ENCODE assay signal across 9 cellular contexts in the genomic region with DNA sequence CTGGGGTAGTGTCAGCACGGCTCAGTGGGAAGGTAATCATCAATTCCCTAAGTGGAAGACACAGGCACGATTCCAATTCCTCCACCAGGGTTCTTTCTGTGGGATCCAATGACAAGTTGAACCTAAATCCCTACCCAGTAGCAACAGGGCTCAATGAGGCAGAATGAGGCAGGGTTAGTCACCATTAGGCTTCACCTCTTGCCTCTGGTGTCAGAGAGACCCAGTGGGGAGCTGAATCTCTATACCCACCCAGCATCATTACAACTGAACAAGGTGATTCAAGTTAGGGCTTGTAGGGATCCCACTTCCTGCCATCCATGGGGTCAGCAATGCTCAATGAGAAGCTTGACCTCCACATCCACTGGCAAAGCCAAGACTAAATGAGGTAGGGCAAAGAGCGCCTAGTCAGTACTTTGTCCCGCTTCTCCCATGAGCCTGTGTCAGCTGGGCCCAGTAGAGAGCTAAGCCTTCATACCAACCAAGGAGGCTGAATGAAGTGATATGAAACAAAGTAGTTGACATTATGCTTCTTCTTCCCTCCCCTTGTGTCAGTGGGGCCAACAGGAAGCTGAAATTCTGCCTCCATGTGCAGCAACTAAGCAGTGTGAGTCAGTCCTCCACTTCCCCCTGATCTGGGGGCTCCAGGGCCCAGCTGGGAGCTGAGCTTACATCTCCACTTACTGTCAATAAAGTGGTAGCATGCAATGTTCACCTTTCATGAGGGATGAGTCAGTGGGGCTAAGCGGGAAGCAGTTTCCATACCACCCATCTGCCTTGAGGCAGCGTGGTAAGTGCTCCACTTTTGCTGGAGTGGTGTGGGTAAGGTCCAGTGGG. TPM values are rescaled to one million over a fixed set of nuclear protein-coding genes. Genes with fewer than 3 reads are reported as not detected.
DNase-seq lines count a peak whose midpoint lies in the region; TF ChIP-seq lines count a peak whose summit lies in the region.
"Had no signal": no experiment of that assay in that cellular context is flagged by ENCODE, and none has a peak within 500 bp of the region (broad histone marks: within the 10 kb centered on the region; RNA-seq: fewer than 3 reads in every experiment).

No MANE protein-coding gene starts in this region.

- H3K27me3 Mint-ChIP-seq in Caco-2 (ENCODE audit: insufficient read depth, unreplicated experiment), result no peaks in the 10 kb centered on the region
- no peaks in the 10 kb centered on the region for H3K27me3 Mint-ChIP-seq in activated naive CD4-positive, alpha-beta T cell treated with anti-CD3 and anti-CD28 coated beads, Interleukin-2, amount 10 ng/mL, durations not matched to agents 7 days and 5 days

- intact Hi-C loops in Caco-2 (cut with micrococcal nuclease; ENCODE audit: unreplicated experiment), result no loop called here

- no peak for TF ChIP-seq CTCF in Caco-2 (IDR thresholded peaks at IDR 0.05; ENCODE audit: insufficient read depth in 1 of 2, low read depth in 1 of 2, low read length in 1 of 2, severe bottlenecking in 1 of 2, unreplicated experiment in 1 of 2)
- TF ChIP-seq CTCF in coronary artery (IDR thresholded peaks at IDR 0.05), result no peak

- H3K4me3 Mint-ChIP-seq in Caco-2 (ENCODE audit: unreplicated experiment), result peak overlapping the region; percentile 65
- peak overlapping the region; percentile 67 for H3K4me3 Mint-ChIP-seq in activated naive CD4-positive, alpha-beta T cell treated with anti-CD3 and anti-CD28 coated beads, Interleukin-2, amount 10 ng/mL, durations not matched to agents 7 days and 5 days

- H3K27ac Mint-ChIP-seq in Caco-2 (ENCODE audit: unreplicated experiment), result no peak overlapping the region
- peak overlapping the region; percentile 68 for H3K27ac Mint-ChIP-seq in activated naive CD4-positive, alpha-beta T cell treated with anti-CD3 and anti-CD28 coated beads, Interleukin-2, amount 10 ng/mL, durations not matched to agents 7 days and 5 days

- H3K27ac ChIP-seq in coronary artery, result no peak overlapping the region

- H3K4me1 Mint-ChIP-seq in Caco-2 (ENCODE audit: low read depth, unreplicated experiment), result no peaks in the 10 kb centered on the region
- peaks cover 9% of the 10 kb centered on the region for H3K4me1 Mint-ChIP-seq in activated naive CD4-positive, alpha-beta T cell treated with anti-CD3 and anti-CD28 coated beads, Interleukin-2, amount 10 ng/mL, durations not matched to agents 7 days and 5 days

- H3K4me1 ChIP-seq in Caco-2, result no peaks in the 10 kb centered on the region

- no peaks in the 10 kb centered on the region for H3K36me3 Mint-ChIP-seq in Caco-2 (ENCODE audit: insufficient read depth, unreplicated experiment)
- peaks cover 1% of the 10 kb centered on the region for H3K36me3 Mint-ChIP-seq in activated naive CD4-positive, alpha-beta T cell treated with anti-CD3 and anti-CD28 coated beads, Interleukin-2, amount 10 ng/mL, durations not matched to agents 7 days and 5 days

- no peak overlapping the region for H3K4me3 ChIP-seq in Caco-2 (ENCODE audit: low read depth, low read length)
- H3K4me3 ChIP-seq in coronary artery, result no peak overlapping the region

- no peaks in the 10 kb centered on the region for H3K27me3 ChIP-seq in Caco-2 (replicated peaks; ENCODE audit: control insufficient read depth, insufficient read depth, low read length)

- no TSS peak for BruUV-seq in Caco-2 (replicated peaks; lab: Mats Ljungman, UMichigan)

- POLR2A ChIA-PET in Caco-2 (lab: Charles Lee), result interaction anchor here (0.5 kb wide), 1 partner anchor 394 kb away, joined by 3 read pairs; no protein-coding TSS in a partner anchor

- no peaks in the 10 kb centered on the region for H3K36me3 ChIP-seq in Caco-2 (ENCODE audit: control insufficient read depth, insufficient read depth, low read length)

- no peaks in the 10 kb centered on the region for H3K9me3 Mint-ChIP-seq in Caco-2 (ENCODE audit: unreplicated experiment)
- no peaks in the 10 kb centered on the region for H3K9me3 Mint-ChIP-seq in activated naive CD4-positive, alpha-beta T cell treated with anti-CD3 and anti-CD28 coated beads, Interleukin-2, amount 10 ng/mL, durations not matched to agents 7 days and 5 days

- CTCF ChIA-PET in Caco-2 (lab: Charles Lee), result no interaction called here
- CTCF ChIA-PET in activated naive CD4-positive, alpha-beta T cell treated with anti-CD3 and anti-CD28 coated beads, Interleukin-2, amount 10 ng/mL, durations not matched to agents 7 days and 5 days (lab: Charles Lee), result no interaction called here

- no peaks in the 10 kb centered on the region for H3K9me3 ChIP-seq in Caco-2

- no peak for DNase-seq in Caco-2
- DNase-seq in LoVo (ENCODE audit: low spot score), result peak; percentile 25
- no peak for DNase-seq in activated naive CD4-positive, alpha-beta T cell treated with anti-CD3 and anti-CD28 coated beads, Interleukin-2, amount 10 ng/mL, durations not matched to agents 7 days and 5 days
- DNase-seq in kidney tubule cell (ENCODE audit: low spot score), result peak; percentile 63
- DNase-seq in RKO (ENCODE audit: low spot score), result no peak
- DNase-seq in coronary artery (ENCODE audit: low spot score), result no peak
- DNase-seq in SW 1271 (lab: John Stamatoyannopoulos, UW), result no peak
- no peak for DNase-seq in NCI-H82 (lab: John Stamatoyannopoulos, UW)
- DNase-seq: activated gamma-delta T cell had no signal

RNA-seq across cellular contexts. Expression of gene RBM41, which starts 36.4 kb away (rescaled TPM):
- total RNA-seq in Caco-2 (2022), result 11.8 and 16.3 TPM in 2 replicates

RNA-seq across cellular contexts. Expression of gene NUP62CL, which starts 51.2 kb away (rescaled TPM):
- 1.00 and 1.5 TPM in 2 replicates for total RNA-seq in Caco-2 (2022)

RNA-seq across cellular contexts. Expression of gene DNAAF6, which starts 51.4 kb away (rescaled TPM):
- total RNA-seq in Caco-2 (2022), result not detected in 2 replicates

Comparison
In these comparisons a context has a peak if more than half of its experiments do, and no peak if none do; other contexts are left out.
1. DNase-seq: peak in LoVo (single experiment) and kidney tubule cell (single experiment); none in Caco-2 (0 of 2), activated naive CD4-positive, alpha-beta T cell treated with anti-CD3 and anti-CD28 coated beads, Interleukin-2, amount 10 ng/mL, durations not matched to agents 7 days and 5 days (single experiment), RKO (single experiment), coronary artery (single experiment), SW 1271 (0 of 2) and NCI-H82 (single experiment).